Comparison of ENCODE assay signal across 10 cellular contexts in the genomic region with DNA sequence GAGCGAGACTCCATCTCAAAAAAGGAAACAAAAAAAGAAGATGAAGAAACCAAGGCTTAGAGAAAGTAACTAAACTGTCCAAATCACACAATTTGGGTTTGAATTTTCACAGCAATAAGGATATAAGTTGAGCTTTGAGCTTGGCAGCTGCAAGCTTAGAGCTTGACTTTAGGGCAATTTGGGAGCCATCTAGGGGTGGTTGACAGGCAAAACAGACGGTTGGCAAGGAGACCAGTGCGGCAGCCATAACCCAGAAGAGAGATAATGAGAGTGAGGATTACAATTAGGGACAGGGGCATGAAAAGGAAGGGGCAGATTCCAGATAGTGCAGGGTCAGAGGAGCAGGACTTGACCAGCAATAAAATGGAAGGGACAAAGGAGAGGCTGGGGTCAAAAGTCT.
A peak's percentile ranks its signal among the peaks of the same experiment; 100 is the strongest.
DNase-seq lines count a peak whose midpoint lies in the region; ATAC-seq, FAIRE-seq and TF ChIP-seq lines count a peak whose summit lies in the region.
"Had no signal": no experiment of that assay in that cellular context is flagged by ENCODE, and none has a peak within 500 bp of the region (broad histone marks: within the 10 kb centered on the region; RNA-seq: fewer than 3 reads in every experiment).

No MANE protein-coding gene starts in this region.

- no peaks in the 10 kb centered on the region for H3K4me1 ChIP-seq in A549
- H3K4me1 ChIP-seq in Loucy (ENCODE audit: insufficient read depth, low read length, poor library complexity, severe bottlenecking): no peaks in the 10 kb centered on the region
- no peaks in the 10 kb centered on the region for H3K4me1 ChIP-seq in Peyer's patch

- no peak for TF ChIP-seq EP300 in A549 (IDR thresholded peaks at IDR 0.05)

- TF ChIP-seq RAD21 in A549 (conservative IDR thresholded peaks at IDR 0.05 in 1 of 2, IDR thresholded peaks at IDR 0.05 in 1 of 2): no peak

- no peak for TF ChIP-seq CTCF in A549 (IDR thresholded peaks at IDR 0.05)
- TF ChIP-seq CTCF in Loucy (conservative IDR thresholded peaks at IDR 0.05; ENCODE audit: low read length): peak; percentile 66
- TF ChIP-seq CTCF in WERI-Rb-1 (IDR thresholded peaks at IDR 0.05; ENCODE audit: low read depth, low read length): peak; percentile 26; the same call in 1 of the 2 replicates
- no peak for TF ChIP-seq CTCF in Peyer's patch (IDR thresholded peaks at IDR 0.05)

- H3K9me2 ChIP-seq in Loucy (replicated peaks; ENCODE audit: low read depth, low read length): no peaks in the 10 kb centered on the region

- H3K79me2 ChIP-seq in Loucy (ENCODE audit: insufficient read depth, low read length): no peaks in the 10 kb centered on the region

- no peak overlapping the region for H3K9ac ChIP-seq in Loucy (ENCODE audit: low read depth, low read length, poor library complexity, severe bottlenecking)

- no peaks in the 10 kb centered on the region for H4K20me1 ChIP-seq in Loucy (ENCODE audit: insufficient read depth, low read length, poor library complexity, severe bottlenecking)

- H3K27me3 ChIP-seq in Loucy (ENCODE audit: insufficient read depth, low read length, poor library complexity, severe bottlenecking) (no peaks in the 10 kb centered on the region), WERI-Rb-1 (ENCODE audit: insufficient read depth, low read depth, severe bottlenecking) (peaks cover 9% of the 10 kb centered on the region), Peyer's patch (no peaks in the 10 kb centered on the region)

- H2AFZ ChIP-seq in Loucy (ENCODE audit: low read length): peak overlapping the region; percentile 82

- H3K9me3 ChIP-seq in A549 (no peaks in the 10 kb centered on the region), Loucy (ENCODE audit: insufficient read depth, low read depth, low read length) (no peaks in the 10 kb centered on the region), WERI-Rb-1 (ENCODE audit: severe bottlenecking) (no peaks in the 10 kb centered on the region), Peyer's patch (no peaks in the 10 kb centered on the region)

- 6% methylated on average over 3 of the region's 3 CpGs for WGBS in A549 (ENCODE audit: missing lambda C conversion rate)

- FAIRE-seq in A549 (lab: Jason Lieb, UNC) (no peak), HTR-8/SVneo (lab: Jason Lieb, UNC) (no peak)

- ATAC-seq in A549 (peak; percentile 73 to 78; a peak in 4 of 6 replicates), HG02588 (IDR thresholded peaks at IDR 0.05; ENCODE audit: unreplicated experiment) (no peak)
- ATAC-seq: activated naive CD4-positive, alpha-beta T cell treated with anti-CD3 and anti-CD28 coated beads, Interleukin-2, amount 50 U/mL, for 72 hours had no signal

- H3K27ac ChIP-seq in A549: no peak overlapping the region
- no peak overlapping the region for H3K27ac ChIP-seq in WERI-Rb-1
- no peak overlapping the region for H3K27ac ChIP-seq in Peyer's patch
- H3K27ac ChIP-seq: RWPE1 had no signal

- H3K36me3 ChIP-seq in Loucy (ENCODE audit: insufficient read depth, low read length) (no peaks in the 10 kb centered on the region), WERI-Rb-1 (no peaks in the 10 kb centered on the region), Peyer's patch (no peaks in the 10 kb centered on the region)

- H3F3A ChIP-seq in Loucy (ENCODE audit: low read depth): no peaks in the 10 kb centered on the region

- TF ChIP-seq POLR2A in A549 (IDR thresholded peaks at IDR 0.05; ENCODE audit: low read length): no peak
- no peak for TF ChIP-seq POLR2A in Peyer's patch (IDR thresholded peaks at IDR 0.05)

- POLR2A ChIA-PET in A549 (lab: Yijun Ruan, JAX): no interaction called here

- CTCF ChIA-PET in A549 (lab: Yijun Ruan, JAX): interaction anchor here (2.2 kb wide), 1 partner anchor 10 kb away, joined by 6 read pairs; no protein-coding TSS in a partner anchor

- H3K4me3 ChIP-seq in A549 (no peak overlapping the region), Loucy (ENCODE audit: low read length, poor library complexity, severe bottlenecking) (no peak overlapping the region), WERI-Rb-1 (ENCODE audit: low read depth, low read length) (no peak overlapping the region), Peyer's patch (no peak overlapping the region)

- H3K4me2 ChIP-seq in A549 (no peak overlapping the region), Loucy (ENCODE audit: low read depth, low read length, poor library complexity, severe bottlenecking) (no peak overlapping the region)

- DNase-seq in A549 (ENCODE audit: low read depth in 1 of 2, low spot score in 1 of 2): peak in 1 of 2 experiments; percentile 14
- DNase-seq in EH (ENCODE audit: low read depth): peak; percentile 5
- peak; percentile 17 for DNase-seq in WERI-Rb-1
- no peak for DNase-seq in HTR-8/SVneo (ENCODE audit: insufficient read length, low spot score)
- DNase-seq in Peyer's patch: no peak
- no peak for DNase-seq in T-helper 9 cell

TF ChIP-seq in A549, 52 proteins besides CTCF, POLR2A, EP300 and RAD21:
- TF ChIP-seq RNF2 (IDR thresholded peaks at IDR 0.05; ENCODE audit: borderline replicate concordance, low read depth): no peak
- no peak for TF ChIP-seq GATA3 (IDR thresholded peaks at IDR 0.05; ENCODE audit: borderline replicate concordance)
- TF ChIP-seq MAFK (IDR thresholded peaks at IDR 0.05; ENCODE audit: partially characterized antibody): no peak
- TF ChIP-seq, protein P1, sequence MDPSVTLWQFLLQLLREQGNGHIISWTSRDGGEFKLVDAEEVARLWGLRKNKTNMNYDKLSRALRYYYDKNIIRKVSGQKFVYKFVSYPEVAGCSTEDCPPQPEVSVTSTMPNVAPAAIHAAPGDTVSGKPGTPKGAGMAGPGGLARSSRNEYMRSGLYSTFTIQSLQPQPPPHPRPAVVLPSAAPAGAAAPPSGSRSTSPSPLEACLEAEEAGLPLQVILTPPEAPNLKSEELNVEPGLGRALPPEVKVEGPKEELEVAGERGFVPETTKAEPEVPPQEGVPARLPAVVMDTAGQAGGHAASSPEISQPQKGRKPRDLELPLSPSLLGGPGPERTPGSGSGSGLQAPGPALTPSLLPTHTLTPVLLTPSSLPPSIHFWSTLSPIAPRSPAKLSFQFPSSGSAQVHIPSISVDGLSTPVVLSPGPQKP (IDR thresholded peaks at IDR 0.05; ENCODE audit: low read depth, low read length): no peak
- no peak for TF ChIP-seq HOXB13 (CRISPR knock-in tag; IDR thresholded peaks at IDR 0.05; ENCODE audit: low read depth)
- no peak for TF ChIP-seq CEBPB (IDR thresholded peaks at IDR 0.05)
- no peak for TF ChIP-seq ZNF302 (CRISPR knock-in tag; IDR thresholded peaks at IDR 0.05)
- no peak for TF ChIP-seq HOXB5 (CRISPR knock-in tag; IDR thresholded peaks at IDR 0.05)
- no peak for TF ChIP-seq ESRRA (IDR thresholded peaks at IDR 0.05; ENCODE audit: borderline replicate concordance, low read length)
- TF ChIP-seq NPAS2 (CRISPR knock-in tag; IDR thresholded peaks at IDR 0.05; ENCODE audit: borderline replicate concordance): no peak

Comparison
In these comparisons a context has a peak if more than half of its experiments do, and no peak if none do; other contexts are left out.
1. DNase-seq: peak in EH (single experiment) and WERI-Rb-1 (single experiment); none in HTR-8/SVneo (single experiment), Peyer's patch (0 of 3) and T-helper 9 cell (single experiment).
2. CTCF ChIP-seq: peak in Loucy (single experiment) and WERI-Rb-1 (single experiment); none in A549 (single experiment) and Peyer's patch (0 of 6).